8 cellular contexts compared by ENCODE assay signal in the genomic region with DNA sequence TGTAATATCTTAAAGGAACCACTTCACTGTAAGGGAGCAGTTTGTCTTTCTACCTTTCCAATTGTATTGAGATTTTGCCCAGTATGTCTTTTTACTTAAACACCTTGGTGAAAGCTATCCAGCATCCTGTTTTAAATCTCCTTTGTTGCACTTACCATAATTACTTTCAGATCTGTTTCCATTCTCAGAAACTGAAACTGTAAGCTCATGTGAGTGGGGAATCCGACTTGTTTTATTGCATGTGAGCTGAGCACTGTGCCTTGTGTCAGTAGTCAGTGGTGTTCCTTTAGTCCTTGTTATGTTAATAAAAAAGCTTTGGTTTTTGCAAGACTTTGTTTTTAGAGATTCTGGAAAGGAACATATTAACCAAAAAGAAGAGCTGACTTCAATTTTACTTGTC. TPM values are rescaled to one million over a fixed set of nuclear protein-coding genes. Genes with fewer than 3 reads are reported as not detected.
DNase-seq lines count a peak whose midpoint lies in the region; ATAC-seq and TF ChIP-seq lines count a peak whose summit lies in the region.

No MANE protein-coding gene starts in this region.

- H3K4me3 Mint-ChIP-seq in nephron progenitor cell: peak overlapping the region; percentile 44

- 35% methylated on average over 1 of the region's 1 CpG for WGBS in SK-N-SH (ENCODE audit: low lambda C conversion rate)
- 21 to 38% methylated on average over 1 of the region's 1 CpG for WGBS in tibial nerve, 2 donors

- no peaks in the 10 kb centered on the region for H3K9me2 ChIP-seq in SK-N-SH
- no peaks in the 10 kb centered on the region for H3K9me2 ChIP-seq in PC-9 (ENCODE audit: insufficient read depth)

- H3K9me3 ChIP-seq in SK-N-SH (no peaks in the 10 kb centered on the region), PC-9 (ENCODE audit: insufficient read depth, low read depth) (no peaks in the 10 kb centered on the region), tibial nerve (no peaks in the 10 kb centered on the region)

- peaks cover 2% of the 10 kb centered on the region for H3K27me3 Mint-ChIP-seq in nephron progenitor cell (ENCODE audit: low read depth, poor library complexity)

- intact Hi-C loops in PC-9 (cut with micrococcal nuclease; ENCODE audit: unreplicated experiment): no loop called here

- CTCF ChIA-PET in SK-N-SH (lab: Yijun Ruan, JAX) (no interaction called here), PC-9 (lab: Charles Lee) (no interaction called here)

- BruUV-seq in PC-9 (replicated peaks; lab: Mats Ljungman, UMichigan): no TSS peak

- peak overlapping the region; percentile 77 for H3K27ac Mint-ChIP-seq in nephron progenitor cell

- no peak for TF ChIP-seq RAD21 in SK-N-SH (IDR thresholded peaks at IDR 0.05; ENCODE audit: low read length)

- H3K36me3 ChIP-seq in SK-N-SH (replicated peaks in 1 of 2; ENCODE audit: control insufficient read depth in 1 of 2, insufficient read depth in 2 of 2, low read length in 1 of 2) (no peaks in the 10 kb centered on the region), PC-9 (ENCODE audit: low read depth) (no peaks in the 10 kb centered on the region), tibial nerve (peaks cover 0 to 10% (median 0%) of the 10 kb centered on the region in 3 donors)

- H3K27ac ChIP-seq in SK-N-SH (ENCODE audit: low read depth in 2 of 2, low read length in 1 of 2) (peak overlapping the region; percentile 51 to 55; a peak in 3 of 4 replicates), PC-9 (no peak overlapping the region), tibial nerve (peak overlapping the region in 1 of 4 donors; percentile 20)

- H3K4me3 ChIP-seq in SK-N-SH (ENCODE audit: low read depth in 2 of 2, low read length in 1 of 2) (no peak overlapping the region), PC-9 (no peak overlapping the region), tibial nerve (no peak overlapping the region)

- POLR2A ChIA-PET in SK-N-SH (lab: Yijun Ruan, JAX) (no interaction called here), PC-9 (lab: Charles Lee; ENCODE audit: unreplicated experiment) (no interaction called here)

- H3K4me2 ChIP-seq in SK-N-SH: peak overlapping the region; percentile 67
- no peak overlapping the region for H3K4me2 ChIP-seq in PC-9

- TF ChIP-seq CTCF in SK-N-SH (IDR thresholded peaks at IDR 0.05): no peak
- TF ChIP-seq CTCF in nephron progenitor cell (IDR thresholded peaks at IDR 0.05): no peak
- no peak for TF ChIP-seq CTCF in PC-9 (conservative IDR thresholded peaks at IDR 0.05)
- no peak for TF ChIP-seq CTCF in tibial nerve (IDR thresholded peaks at IDR 0.05)

- TF ChIP-seq EP300 in SK-N-SH (IDR thresholded peaks at IDR 0.05; ENCODE audit: borderline replicate concordance in 1 of 2, low read depth in 1 of 2, low read length in 1 of 2): no peak
- no peak for TF ChIP-seq EP300 in tibial nerve (IDR thresholded peaks at IDR 0.05)

- H3K79me2 ChIP-seq in SK-N-SH (ENCODE audit: insufficient read depth) (peaks cover 98% of the 10 kb centered on the region), PC-9 (ENCODE audit: low read depth) (peaks cover 20% of the 10 kb centered on the region; the same call in 1 of the 2 replicates)

- H3K9ac ChIP-seq in SK-N-SH: peak overlapping the region; percentile 13; the same call in 1 of the 2 replicates

- ATAC-seq in GM18861 (IDR thresholded peaks at IDR 0.05; ENCODE audit: unreplicated experiment) (peak; percentile 75), HG02642 (IDR thresholded peaks at IDR 0.05; ENCODE audit: poor library complexity, unreplicated experiment) (peak; percentile 76)

- H3K4me1 ChIP-seq in SK-N-SH (ENCODE audit: control insufficient read depth in 1 of 2, insufficient read depth in 2 of 2, low read depth in 1 of 2, low read length in 1 of 2) (peaks cover 3 to 41% of the 10 kb centered on the region in 2 experiments), PC-9 (replicated peaks; ENCODE audit: insufficient read depth) (peaks cover 9% of the 10 kb centered on the region), tibial nerve (peaks cover 0 to 66% (median 10%) of the 10 kb centered on the region in 4 donors)

- DNase-seq in SK-N-SH (no peak), nephron progenitor cell (no peak), PC-9 (no peak), NCI-H187 treated with DMSO at 0.1 percent for 48 hours (lab: John Stamatoyannopoulos, UW) (no peak), tibial nerve (ENCODE audit: low spot score in 2 of 2) (no peak), NCI-H1694 treated with DMSO at 0.1 percent for 48 hours (lab: John Stamatoyannopoulos, UW) (no peak)

- H2AFZ ChIP-seq in SK-N-SH (ENCODE audit: low read depth) (no peak overlapping the region), PC-9 (no peak overlapping the region)

- H3K9me3 Mint-ChIP-seq in nephron progenitor cell: no peaks in the 10 kb centered on the region

- H3K27me3 ChIP-seq in SK-N-SH (ENCODE audit: insufficient read depth) (no peaks in the 10 kb centered on the region), PC-9 (ENCODE audit: insufficient read depth, low read depth) (no peaks in the 10 kb centered on the region), tibial nerve (no peaks in the 10 kb centered on the region)

- H3K36me3 Mint-ChIP-seq in nephron progenitor cell (ENCODE audit: low read depth): peaks cover 16% of the 10 kb centered on the region

- H4K20me1 ChIP-seq in SK-N-SH (ENCODE audit: insufficient read depth): peaks cover 16% of the 10 kb centered on the region
- H4K20me1 ChIP-seq in PC-9 (ENCODE audit: insufficient read depth): no peaks in the 10 kb centered on the region

- H3F3A ChIP-seq in SK-N-SH (replicated peaks; ENCODE audit: insufficient read depth) (peaks cover 41% of the 10 kb centered on the region), PC-9 (ENCODE audit: insufficient read depth, low read depth) (no peaks in the 10 kb centered on the region)

- peaks cover 49% of the 10 kb centered on the region for H3K4me1 Mint-ChIP-seq in nephron progenitor cell

- no peak for TF ChIP-seq POLR2A in tibial nerve (IDR thresholded peaks at IDR 0.05)

TF ChIP-seq in SK-N-SH, 30 proteins besides CTCF, POLR2A, EP300 and RAD21 (continues in another document):
- TF ChIP-seq EZH2phosphoT487 (IDR thresholded peaks at IDR 0.05; ENCODE audit: borderline replicate concordance, low read depth) (no peak), MEF2A (IDR thresholded peaks at IDR 0.05; ENCODE audit: borderline replicate concordance, low read depth) (no peak), ELF1 (IDR thresholded peaks at IDR 0.05) (no peak), TEAD4 (IDR thresholded peaks at IDR 0.05; ENCODE audit: borderline replicate concordance, insufficient read depth) (no peak), MXI1 (IDR thresholded peaks at IDR 0.05; ENCODE audit: low read depth, low read length) (no peak), RXRA (IDR thresholded peaks at IDR 0.05; ENCODE audit: borderline replicate concordance, low read depth) (no peak), POLR2AphosphoS5 (IDR thresholded peaks at IDR 0.05; ENCODE audit: low read depth, low read length) (no peak), TAF1 (IDR thresholded peaks at IDR 0.05; ENCODE audit: borderline replicate concordance, low read depth, low read length) (no peak), ZBTB33 (IDR thresholded peaks at IDR 0.05; ENCODE audit: borderline replicate concordance, low read depth) (no peak), RCOR1 (IDR thresholded peaks at IDR 0.05; ENCODE audit: low read length) (no peak), USF2 (IDR thresholded peaks at IDR 0.05; ENCODE audit: borderline replicate concordance, low read depth, low read length) (no peak)
- TF ChIP-seq, protein P1, sequence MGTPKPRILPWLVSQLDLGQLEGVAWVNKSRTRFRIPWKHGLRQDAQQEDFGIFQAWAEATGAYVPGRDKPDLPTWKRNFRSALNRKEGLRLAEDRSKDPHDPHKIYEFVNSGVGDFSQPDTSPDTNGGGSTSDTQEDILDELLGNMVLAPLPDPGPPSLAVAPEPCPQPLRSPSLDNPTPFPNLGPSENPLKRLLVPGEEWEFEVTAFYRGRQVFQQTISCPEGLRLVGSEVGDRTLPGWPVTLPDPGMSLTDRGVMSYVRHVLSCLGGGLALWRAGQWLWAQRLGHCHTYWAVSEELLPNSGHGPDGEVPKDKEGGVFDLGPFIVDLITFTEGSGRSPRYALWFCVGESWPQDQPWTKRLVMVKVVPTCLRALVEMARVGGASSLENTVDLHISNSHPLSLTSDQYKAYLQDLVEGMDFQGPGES (IDR thresholded peaks at IDR 0.05; ENCODE audit: low read depth, low read length): no peak
- TF ChIP-seq, protein P2, sequence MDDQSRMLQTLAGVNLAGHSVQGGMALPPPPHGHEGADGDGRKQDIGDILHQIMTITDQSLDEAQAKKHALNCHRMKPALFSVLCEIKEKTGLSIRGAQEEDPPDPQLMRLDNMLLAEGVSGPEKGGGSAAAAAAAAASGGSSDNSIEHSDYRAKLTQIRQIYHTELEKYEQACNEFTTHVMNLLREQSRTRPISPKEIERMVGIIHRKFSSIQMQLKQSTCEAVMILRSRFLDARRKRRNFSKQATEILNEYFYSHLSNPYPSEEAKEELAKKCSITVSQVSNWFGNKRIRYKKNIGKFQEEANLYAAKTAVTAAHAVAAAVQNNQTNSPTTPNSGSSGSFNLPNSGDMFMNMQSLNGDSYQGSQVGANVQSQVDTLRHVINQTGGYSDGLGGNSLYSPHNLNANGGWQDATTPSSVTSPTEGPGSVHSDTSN (IDR thresholded peaks at IDR 0.05): no peak

RNA-seq across cellular contexts. Expression of gene BMPR1A, which starts 42.2 kb away (rescaled TPM):
- polyA plus RNA-seq in SK-N-SH (2012; rRNA removed): 12.7 and 20.1 TPM in 2 replicates
- polyA plus RNA-seq in SK-N-SH (2012; cell fraction: cytosol; rRNA removed): 19.2 and 19.7 TPM in 2 replicates
- polyA plus RNA-seq in SK-N-SH (2012; cell fraction: nucleus; rRNA removed): 5.9 and 13.3 TPM in 2 replicates
- 20.9 and 24.3 TPM in 2 replicates for total RNA-seq in PC-9 (2021)
- 10 to 100 TPM; 35.7 to 51.3 (median 42.8) TPM for total RNA-seq in tibial nerve
